ENCODE assay signal across 12 cellular contexts in genomic region chr1:24393892-24394291, GRCh38. TPM values are rescaled to one million over a fixed set of nuclear protein-coding genes. Genes with fewer than 3 reads are reported as not detected.
DNase-seq lines count a peak whose midpoint lies in the region; ATAC-seq, FAIRE-seq and TF ChIP-seq lines count a peak whose summit lies in the region.
"Had no signal": no experiment of that assay in that cellular context is flagged by ENCODE, and none has a peak within 500 bp of the region (broad histone marks: within the 10 kb centered on the region; RNA-seq: fewer than 3 reads in every experiment).

No MANE protein-coding gene starts in this region.

- H3K9me3 ChIP-seq in pancreas: no peaks in the 10 kb centered on the region

- POLR2A ChIA-PET in WTC11 (lab: Charles Lee): no interaction called here

- peaks cover 40% of the 10 kb centered on the region for H3K4me1 Mint-ChIP-seq in stimulated activated naive CD8-positive, alpha-beta T cell treated with anti-CD3 and anti-CD28 coated beads, Interleukin-15, Interleukin-2, amounts not matched to agents 100 ng/mL and 50 ng/mL, for 24 hours (ENCODE audit: low read depth)
- peaks cover 53% of the 10 kb centered on the region for H3K4me1 Mint-ChIP-seq in stimulated activated naive CD8-positive, alpha-beta T cell treated with anti-CD3 and anti-CD28 coated beads, Interleukin-15, amount 100 ng/mL, for 72 hours
- H3K4me1 Mint-ChIP-seq in WTC11: peaks cover 34% of the 10 kb centered on the region

- no peaks in the 10 kb centered on the region for H3K36me3 ChIP-seq in pancreas

- intact Hi-C loops in pancreas (cut with DNase I): loop anchor here in 1 of 3 donors (5.0 kb wide), 1 partner anchor 192 kb away; no protein-coding TSS in a partner anchor

- 85 to 88% methylated on average over 6 of the region's 6 CpGs for WGBS in pancreas, 2 donors

- peak overlapping the region; percentile 21 for H3K27ac Mint-ChIP-seq in stimulated activated naive CD8-positive, alpha-beta T cell treated with anti-CD3 and anti-CD28 coated beads, Interleukin-15, Interleukin-2, amounts not matched to agents 100 ng/mL and 50 ng/mL, for 24 hours
- H3K27ac Mint-ChIP-seq in stimulated activated naive CD8-positive, alpha-beta T cell treated with anti-CD3 and anti-CD28 coated beads, Interleukin-15, amount 100 ng/mL, for 72 hours: no peak overlapping the region
- H3K27ac Mint-ChIP-seq in WTC11: peak overlapping the region; percentile 78
- H3K27ac Mint-ChIP-seq: activated naive CD8-positive, alpha-beta T cell treated with anti-CD3 and anti-CD28 coated beads, Interleukin-2, amount 10 ng/mL, durations not matched to agents 7 days and 5 days had no signal

- no peak overlapping the region for H3K27ac ChIP-seq in pancreas
- H3K27ac ChIP-seq: C4-2B had no signal

- no peak for DNase-seq in stimulated activated naive CD8-positive, alpha-beta T cell treated with anti-CD3 and anti-CD28 coated beads, Interleukin-15, amount 100 ng/mL, for 72 hours
- DNase-seq in WTC11 (ENCODE audit: low spot score) (no peak), glomerular visceral epithelial cell (ENCODE audit: extremely low spot score) (peak; percentile 76), GM10266 (ENCODE audit: extremely low spot score) (no peak), pancreas (no peak)
- DNase-seq: activated naive CD8-positive, alpha-beta T cell treated with anti-CD3 and anti-CD28 coated beads, Interleukin-2, amount 10 ng/mL, durations not matched to agents 7 days and 5 days; NCI-H446 had no signal

- H3K36me3 Mint-ChIP-seq in stimulated activated naive CD8-positive, alpha-beta T cell treated with anti-CD3 and anti-CD28 coated beads, Interleukin-15, Interleukin-2, amounts not matched to agents 100 ng/mL and 50 ng/mL, for 24 hours (ENCODE audit: low read depth): no peaks in the 10 kb centered on the region
- H3K36me3 Mint-ChIP-seq in WTC11: no peaks in the 10 kb centered on the region

- no peak for FAIRE-seq in pancreas (lab: Jason Lieb, UNC)
- FAIRE-seq: GM18507 had no signal

- H3K27me3 ChIP-seq in pancreas: no peaks in the 10 kb centered on the region

- ATAC-seq in stimulated activated naive CD8-positive, alpha-beta T cell treated with anti-CD3 and anti-CD28 coated beads, Interleukin-15, amount 100 ng/mL, for 72 hours: no peak
- ATAC-seq in WTC11: no peak
- ATAC-seq in GM21825 (IDR thresholded peaks at IDR 0.05; ENCODE audit: unreplicated experiment): no peak
- no peak for ATAC-seq in pancreas
- no peak for ATAC-seq in GM18498 (IDR thresholded peaks at IDR 0.05; ENCODE audit: unreplicated experiment)

- H3K4me1 ChIP-seq in pancreas: peaks cover 0 to 4% (median 0%) of the 10 kb centered on the region in 3 donors

- no peaks in the 10 kb centered on the region for H3K9me3 Mint-ChIP-seq in stimulated activated naive CD8-positive, alpha-beta T cell treated with anti-CD3 and anti-CD28 coated beads, Interleukin-15, Interleukin-2, amounts not matched to agents 100 ng/mL and 50 ng/mL, for 24 hours
- no peaks in the 10 kb centered on the region for H3K9me3 Mint-ChIP-seq in stimulated activated naive CD8-positive, alpha-beta T cell treated with anti-CD3 and anti-CD28 coated beads, Interleukin-15, amount 100 ng/mL, for 72 hours
- no peaks in the 10 kb centered on the region for H3K9me3 Mint-ChIP-seq in WTC11
- H3K9me3 Mint-ChIP-seq: activated naive CD8-positive, alpha-beta T cell treated with anti-CD3 and anti-CD28 coated beads, Interleukin-2, amount 10 ng/mL, durations not matched to agents 7 days and 5 days had no signal

- no peak overlapping the region for H3K4me3 Mint-ChIP-seq in stimulated activated naive CD8-positive, alpha-beta T cell treated with anti-CD3 and anti-CD28 coated beads, Interleukin-15, Interleukin-2, amounts not matched to agents 100 ng/mL and 50 ng/mL, for 24 hours
- no peak overlapping the region for H3K4me3 Mint-ChIP-seq in stimulated activated naive CD8-positive, alpha-beta T cell treated with anti-CD3 and anti-CD28 coated beads, Interleukin-15, amount 100 ng/mL, for 72 hours
- no peak overlapping the region for H3K4me3 Mint-ChIP-seq in WTC11
- H3K4me3 Mint-ChIP-seq: activated naive CD8-positive, alpha-beta T cell treated with anti-CD3 and anti-CD28 coated beads, Interleukin-2, amount 10 ng/mL, durations not matched to agents 7 days and 5 days had no signal

- no peak overlapping the region for H3K4me3 ChIP-seq in pancreas

- CTCF ChIA-PET in WTC11 (lab: Charles Lee): interaction anchor here (0.6 to 6.7 kb wide), 19 partner anchors 11 to 323 kb away, joined by 3 to 465 read pairs (median 5); partner anchors contain the start of genes GRHL3, IFNLR1, NIPAL3 and STPG1

- no peak for TF ChIP-seq CTCF in WTC11 (IDR thresholded peaks at IDR 0.05)
- TF ChIP-seq CTCF in GM10266 (IDR thresholded peaks at IDR 0.05; ENCODE audit: control insufficient read depth, insufficient read depth, low read depth, missing control alignments): no peak
- TF ChIP-seq CTCF in pancreas (IDR thresholded peaks at IDR 0.05): no peak

- no peaks in the 10 kb centered on the region for H3K27me3 Mint-ChIP-seq in stimulated activated naive CD8-positive, alpha-beta T cell treated with anti-CD3 and anti-CD28 coated beads, Interleukin-15, Interleukin-2, amounts not matched to agents 100 ng/mL and 50 ng/mL, for 24 hours
- H3K27me3 Mint-ChIP-seq in stimulated activated naive CD8-positive, alpha-beta T cell treated with anti-CD3 and anti-CD28 coated beads, Interleukin-15, amount 100 ng/mL, for 72 hours: no peaks in the 10 kb centered on the region
- no peaks in the 10 kb centered on the region for H3K27me3 Mint-ChIP-seq in WTC11 (ENCODE audit: low read depth)
- H3K27me3 Mint-ChIP-seq: activated naive CD8-positive, alpha-beta T cell treated with anti-CD3 and anti-CD28 coated beads, Interleukin-2, amount 10 ng/mL, durations not matched to agents 7 days and 5 days had no signal

TF ChIP-seq in WTC11, 78 proteins besides CTCF, POLR2A, EP300 and RAD21 (continues in another document):
- TF ChIP-seq ZNF219 (CRISPR knock-in tag; IDR thresholded peaks at IDR 0.05; ENCODE audit: borderline replicate concordance): no peak
- TF ChIP-seq ELF4 (CRISPR knock-in tag; IDR thresholded peaks at IDR 0.05; ENCODE audit: low read depth): no peak
- no peak for TF ChIP-seq HMGXB4 (CRISPR knock-in tag; IDR thresholded peaks at IDR 0.05)
- TF ChIP-seq MXD4 (CRISPR knock-in tag; IDR thresholded peaks at IDR 0.05; ENCODE audit: borderline replicate concordance): no peak
- no peak for TF ChIP-seq ZNF671 (CRISPR knock-in tag; IDR thresholded peaks at IDR 0.05)
- no peak for TF ChIP-seq FOXP4 (CRISPR knock-in tag; IDR thresholded peaks at IDR 0.05)
- no peak for TF ChIP-seq USF1 (CRISPR knock-in tag; IDR thresholded peaks at IDR 0.05)
- no peak for TF ChIP-seq FOXP1 (CRISPR knock-in tag; IDR thresholded peaks at IDR 0.05; ENCODE audit: borderline replicate concordance)

RNA-seq across cellular contexts. Expression of gene STPG1, which starts 19.7 kb away (rescaled TPM):
- total RNA-seq in WTC11 (2021) (9.9 to 12.8 TPM (median 10.1 TPM) in 3 replicates), pancreas (1 to 10 TPM; 2.7 to 6.3 (median 3.3) TPM)
- 1 to 10 TPM; 3.6 to 4.5 TPM for polyA plus RNA-seq in pancreas

RNA-seq across cellular contexts. Expression of gene NIPAL3, which starts 21.7 kb away (rescaled TPM):
- 11.2 to 11.3 TPM (median 11.2 TPM) in 3 replicates for total RNA-seq in WTC11 (2021)
- 10 to 100 TPM; 16.1 to 25.4 (median 19.3) TPM for total RNA-seq in pancreas
- polyA plus RNA-seq in pancreas: 1 to 10 TPM; 7.2 to 8.5 TPM

Comparison
In these comparisons a context has a peak if more than half of its experiments do, and no peak if none do; other contexts are left out.
1. H3K27ac Mint-ChIP-seq: peak in stimulated activated naive CD8-positive, alpha-beta T cell treated with anti-CD3 and anti-CD28 coated beads, Interleukin-15, Interleukin-2, amounts not matched to agents 100 ng/mL and 50 ng/mL, for 24 hours (single experiment) and WTC11 (single experiment); none in stimulated activated naive CD8-positive, alpha-beta T cell treated with anti-CD3 and anti-CD28 coated beads, Interleukin-15, amount 100 ng/mL, for 72 hours (0 of 2).